Comparison of ENCODE assay signal across 29 cellular contexts in the genomic region with DNA sequence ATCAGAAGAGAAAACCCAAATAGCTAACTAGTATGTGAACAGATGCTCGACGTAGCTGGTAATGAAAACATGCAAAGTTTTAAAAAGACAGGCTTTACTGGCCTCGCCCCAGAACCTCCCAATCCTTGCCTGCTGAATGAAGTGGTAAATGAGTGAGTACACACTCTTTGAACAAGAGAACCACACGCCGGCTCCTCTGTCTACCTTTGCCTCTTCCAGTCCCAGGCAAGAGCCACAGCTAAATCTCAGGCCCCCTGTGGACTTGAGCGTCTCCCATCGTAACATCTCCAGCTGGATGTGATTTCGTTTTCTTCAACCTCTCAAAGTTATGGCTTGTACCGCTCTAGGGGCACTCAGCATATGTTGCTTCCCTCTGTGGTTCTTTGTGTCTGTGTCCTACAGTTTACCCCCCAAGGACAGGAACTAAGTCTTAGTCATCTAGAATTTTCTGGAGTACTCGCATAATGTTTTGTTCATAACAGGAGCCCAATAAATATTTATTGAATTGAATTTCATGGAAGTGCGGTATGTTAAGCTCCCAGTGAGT.
"Had no signal": no experiment of that assay in that cellular context is flagged by ENCODE, and none has a peak within 500 bp of the region (broad histone marks: within the 10 kb centered on the region; RNA-seq: fewer than 3 reads in every experiment).

No MANE protein-coding gene starts in this region.

- H3K4me1 ChIP-seq: gastrocnemius medialis, right lobe of liver, vagina had no signal

- H3K9me3 ChIP-seq: gastrocnemius medialis, mucosa of descending colon, neutrophil, right lobe of liver, stomach, thyroid gland, upper lobe of left lung, vagina had no signal

- H3K9me3 Mint-ChIP-seq: activated T-cell treated with anti-CD3 and anti-CD28 coated beads, Interleukin-2, amount 50 U/mL, for 24 hours; effector memory CD8-positive, alpha-beta T cell had no signal

- H3K4me3 ChIP-seq: gastrocnemius medialis, hepatocyte, mucosa of descending colon, right lobe of liver, skin epidermis, stomach, thyroid gland, upper lobe of left lung, vagina had no signal

- H3K36me3 Mint-ChIP-seq: natural killer cell treated with Interleukin-12 subunit alpha and Interleukin-12 subunit beta and Interleukin-15 and Interleukin-18, amount 100 ng/mL, for 72 hours had no signal

- H3K27ac ChIP-seq: gastrocnemius medialis, hepatocyte, neutrophil, right lobe of liver, skin epidermis, stomach, thyroid gland, upper lobe of left lung, vagina, WERI-Rb-1 had no signal

- H3K27me3 Mint-ChIP-seq: activated CD4-positive, alpha-beta memory T cell treated with anti-CD3 and anti-CD28 coated beads, Interleukin-2, amount 10 ng/mL, durations not matched to agents 7 days and 5 days; activated CD4-positive, alpha-beta T cell treated with anti-CD3 and anti-CD28 coated beads, Interleukin-2, amount 10 ng/mL, durations not matched to agents 7 days and 5 days; activated T-cell treated with anti-CD3 and anti-CD28 coated beads, Interleukin-2, amount 50 U/mL, for 24 hours; natural killer cell treated with Interleukin-12 subunit alpha and Interleukin-12 subunit beta and Interleukin-15 and Interleukin-18, amount 100 ng/mL, for 72 hours had no signal

- DNase-seq: activated CD4-positive, alpha-beta memory T cell treated with anti-CD3 and anti-CD28 coated beads, Interleukin-2, amount 10 ng/mL, durations not matched to agents 7 days and 5 days; activated CD4-positive, alpha-beta T cell treated with anti-CD3 and anti-CD28 coated beads, Interleukin-2, amount 10 ng/mL, durations not matched to agents 7 days and 5 days; activated CD8-positive, alpha-beta memory T cell treated with anti-CD3 and anti-CD28 coated beads, Interleukin-2, amount 50 U/mL, for 48 hours; activated gamma-delta T cell; activated naive CD4-positive, alpha-beta T cell treated with anti-CD3 and anti-CD28 coated beads, Interleukin-2, amount 50 U/mL, for 16 hours; activated T-cell treated with anti-CD3 and anti-CD28 coated beads, Interleukin-2, amount 50 U/mL, for 24 hours; amniotic stem cell; cortex of kidney; effector memory CD8-positive, alpha-beta T cell; erythroblast; gastrocnemius medialis; islet precursor cell; left cardiac atrium; left ventricle myocardium superior; mucosa of descending colon; right lobe of liver; stimulated activated CD4-positive, alpha-beta T cell treated with anti-CD3 and anti-CD28 coated beads, Interleukin-4, amount 100 ng/mL, for 24 hours; stimulated activated naive B cell treated with anti-CD40 and anti-IgM and Interleukin-4, amounts not matched to agents 10 μg/mL and 1 μg/mL and 100 μg/mL, for 72 hours; stomach; T-helper 9 cell; thyroid gland; upper lobe of left lung; WERI-Rb-1 had no signal

- H3K27ac Mint-ChIP-seq: activated CD4-positive, alpha-beta memory T cell treated with anti-CD3 and anti-CD28 coated beads, Interleukin-2, amount 10 ng/mL, durations not matched to agents 7 days and 5 days; activated CD4-positive, alpha-beta T cell treated with anti-CD3 and anti-CD28 coated beads, Interleukin-2, amount 10 ng/mL, durations not matched to agents 7 days and 5 days; activated T-cell treated with anti-CD3 and anti-CD28 coated beads, Interleukin-2, amount 50 U/mL, for 24 hours; effector memory CD8-positive, alpha-beta T cell; stimulated activated naive B cell treated with anti-CD40 and anti-IgM and Interleukin-4, amounts not matched to agents 10 μg/mL and 1 μg/mL and 100 μg/mL, for 72 hours had no signal

- H3K36me3 ChIP-seq: gastrocnemius medialis, neutrophil, right lobe of liver, stomach, thyroid gland, upper lobe of left lung, vagina, WERI-Rb-1 had no signal

- H3K4me3 Mint-ChIP-seq: activated CD4-positive, alpha-beta memory T cell treated with anti-CD3 and anti-CD28 coated beads, Interleukin-2, amount 10 ng/mL, durations not matched to agents 7 days and 5 days; activated CD4-positive, alpha-beta T cell treated with anti-CD3 and anti-CD28 coated beads, Interleukin-2, amount 10 ng/mL, durations not matched to agents 7 days and 5 days; activated T-cell treated with anti-CD3 and anti-CD28 coated beads, Interleukin-2, amount 50 U/mL, for 24 hours; effector memory CD8-positive, alpha-beta T cell; natural killer cell treated with Interleukin-12 subunit alpha and Interleukin-12 subunit beta and Interleukin-15 and Interleukin-18, amount 100 ng/mL, for 72 hours; stimulated activated naive B cell treated with anti-CD40 and anti-IgM and Interleukin-4, amounts not matched to agents 10 μg/mL and 1 μg/mL and 100 μg/mL, for 72 hours had no signal

- ATAC-seq: activated CD4-positive, CD25-positive, alpha-beta regulatory T cell treated with anti-CD3 and anti-CD28 coated beads, Interleukin-2, amount 50 U/mL, for 24 hours; effector memory CD8-positive, alpha-beta T cell; gastrocnemius medialis; left cardiac atrium; left ventricle myocardium superior; mucosa of descending colon; natural killer cell treated with Interleukin-12 subunit alpha and Interleukin-12 subunit beta and Interleukin-15 and Interleukin-18, amount 100 ng/mL, for 72 hours; right lobe of liver; stimulated activated naive B cell treated with anti-CD40 and anti-IgM and Interleukin-4, amounts not matched to agents 10 μg/mL and 1 μg/mL and 100 μg/mL, for 72 hours had no signal

- H3K27me3 ChIP-seq: gastrocnemius medialis, hepatocyte, right lobe of liver, stomach, thyroid gland, upper lobe of left lung, vagina had no signal
